26 cellular contexts compared by ENCODE assay signal in genomic region chr6:137256350-137257128, GRCh38.
"Had no signal": no experiment of that assay in that cellular context is flagged by ENCODE, and none has a peak within 500 bp of the region (broad histone marks: within the 10 kb centered on the region; RNA-seq: fewer than 3 reads in every experiment).

No MANE protein-coding gene starts in this region.

- ATAC-seq: naive thymus-derived CD4-positive, alpha-beta T cell; sciatic nerve; stimulated activated naive B cell treated with anti-CD40 and anti-IgM and Interleukin-4, amounts not matched to agents 10 μg/mL and 1 μg/mL and 100 μg/mL, for 72 hours; stimulated activated naive CD8-positive, alpha-beta T cell treated with anti-CD3 and anti-CD28 coated beads, Interleukin-15, Interleukin-2, amounts not matched to agents 100 U/mL and 50 U/mL, for 24 hours had no signal

- H2AFZ ChIP-seq: neural progenitor cell had no signal

- H3K27me3 ChIP-seq: neural progenitor cell, ovary, right atrium auricular region, stomach, suprapubic skin, tibial artery, upper lobe of right lung had no signal

- H3K4me3 ChIP-seq: left ventricle myocardium inferior, lung, neural progenitor cell, ovary, right atrium auricular region, skin epidermis, stomach, suprapubic skin, thoracic aorta, tibial artery, upper lobe of right lung had no signal

- H3K4me2 ChIP-seq: neural progenitor cell had no signal

- H3K27ac Mint-ChIP-seq: mesothelial cell of epicardium; naive thymus-derived CD4-positive, alpha-beta T cell; nephron progenitor cell; neural progenitor cell; progenitor cell of endocrine pancreas; stimulated activated naive B cell treated with anti-CD40 and anti-IgM and Interleukin-4, amounts not matched to agents 10 μg/mL and 1 μg/mL and 100 μg/mL, for 72 hours had no signal

- H3K36me3 Mint-ChIP-seq: neural progenitor cell had no signal

- H3K4me1 ChIP-seq: neural progenitor cell had no signal

- H3K4me1 Mint-ChIP-seq: nephron progenitor cell, neural progenitor cell had no signal

- H3K9me3 ChIP-seq: ovary, suprapubic skin had no signal

- H3K27me3 Mint-ChIP-seq: progenitor cell of endocrine pancreas; stimulated activated naive B cell treated with anti-CD40 and anti-IgM and Interleukin-4, amounts not matched to agents 10 μg/mL and 1 μg/mL and 100 μg/mL, for 72 hours had no signal

- H3K9ac ChIP-seq: neural progenitor cell had no signal

- H3K36me3 ChIP-seq: left ventricle myocardium inferior, neural progenitor cell, ovary, right atrium auricular region, stomach, suprapubic skin, thoracic aorta, tibial artery, upper lobe of right lung had no signal

- H3K4me3 Mint-ChIP-seq: mesothelial cell of epicardium; naive thymus-derived CD4-positive, alpha-beta T cell; nephron progenitor cell; neural progenitor cell; stimulated activated naive B cell treated with anti-CD40 and anti-IgM and Interleukin-4, amounts not matched to agents 10 μg/mL and 1 μg/mL and 100 μg/mL, for 72 hours had no signal

- H3K27ac ChIP-seq: left ventricle myocardium inferior, neural progenitor cell, ovary, right atrium auricular region, skin epidermis, stomach, suprapubic skin, thoracic aorta, tibial artery, upper lobe of right lung had no signal

- DNase-seq: hippocampal formation; kidney; left ventricle myocardium inferior; mesendoderm; naive thymus-derived CD4-positive, alpha-beta T cell; nephron progenitor cell; ovary; stimulated activated CD4-positive, alpha-beta T cell treated with anti-CD3 and anti-CD28 coated beads, Interleukin-12 subunit alpha, Interleukin-12 subunit beta, amount 100 ng/mL, for 4 hours; stimulated activated CD4-positive, alpha-beta T cell treated with anti-CD3 and anti-CD28 coated beads, Interleukin-15, amount 100 ng/mL, for 24 hours; stimulated activated CD4-positive, alpha-beta T cell treated with anti-CD3 and anti-CD28 coated beads, Interleukin-2, amount 100 ng/mL, for 24 hours; stimulated activated CD4-positive, alpha-beta T cell treated with anti-CD3 and anti-CD28 coated beads, Interleukin-4, amount 100 ng/mL, for 1 hour; stimulated activated naive B cell treated with anti-CD40 and anti-IgM and Interleukin-4, amounts not matched to agents 10 μg/mL and 1 μg/mL and 100 μg/mL, for 72 hours; stimulated activated naive CD8-positive, alpha-beta T cell treated with anti-CD3 and anti-CD28 coated beads, Interleukin-15, Interleukin-2, amounts not matched to agents 100 U/mL and 50 U/mL, for 24 hours; stomach; tibial artery; trophoblast cell; upper lobe of right lung had no signal
